In genomic region chr4:54568184-54568583, GRCh38 we compare ENCODE assay signal across 15 cellular contexts.
DNase-seq lines count a peak whose midpoint lies in the region; ATAC-seq, FAIRE-seq and TF ChIP-seq lines count a peak whose summit lies in the region.
"Had no signal": no experiment of that assay in that cellular context is flagged by ENCODE, and none has a peak within 500 bp of the region (broad histone marks: within the 10 kb centered on the region; RNA-seq: fewer than 3 reads in every experiment).

No MANE protein-coding gene starts in this region.

- no peak overlapping the region for H3K4me3 ChIP-seq in right atrium auricular region
- H3K4me3 ChIP-seq in gastroesophageal sphincter: no peak overlapping the region
- H3K4me3 ChIP-seq: cardiac muscle cell, lower lobe of right lung had no signal

- H3K9me3 ChIP-seq in right atrium auricular region (no peaks in the 10 kb centered on the region), gastroesophageal sphincter (no peaks in the 10 kb centered on the region)
- H3K9me3 ChIP-seq: lower lobe of right lung had no signal

- peaks cover 0 to 8% of the 10 kb centered on the region in 2 donors for H3K4me1 ChIP-seq in right atrium auricular region
- H3K4me1 ChIP-seq in gastroesophageal sphincter: peaks cover 0 to 13% (median 7%) of the 10 kb centered on the region in 3 donors
- H3K4me1 ChIP-seq: lower lobe of right lung had no signal

- DNase-seq in Right ventricle myocardium inferior (ENCODE audit: missing footprints): no peak
- DNase-seq in right atrium auricular region (ENCODE audit: low spot score): no peak
- peak; percentile 11 for DNase-seq in amniotic stem cell (lab: John Stamatoyannopoulos, UW)
- DNase-seq in urothelium cell line (ENCODE audit: low spot score): peak; percentile 83
- no peak for DNase-seq in DMS153 (lab: John Stamatoyannopoulos, UW)
- DNase-seq in NCI-H128 (lab: John Stamatoyannopoulos, UW; ENCODE audit: unreplicated experiment): no peak
- DNase-seq: lower lobe of right lung; occipital lobe; stimulated activated CD4-positive, alpha-beta T cell treated with anti-CD3 and anti-CD28 coated beads, Interleukin-1b, Interleukin-23, amount 100 ng/mL, for 48 hours had no signal

- 10 to 17% methylated on average over 2 of the region's 3 CpGs for WGBS in gastroesophageal sphincter (ENCODE audit: low coverage in 1 of 2), 2 donors

- H3K27ac ChIP-seq in right atrium auricular region (no peak overlapping the region), gastroesophageal sphincter (no peak overlapping the region)
- H3K27ac ChIP-seq: cardiac muscle cell, lower lobe of right lung had no signal

- peak; percentile 52 for ATAC-seq in Right ventricle myocardium inferior
- ATAC-seq in gastroesophageal sphincter: peak; percentile 28
- ATAC-seq in GM19452 (IDR thresholded peaks at IDR 0.05; ENCODE audit: unreplicated experiment): no peak
- ATAC-seq: lower lobe of right lung, Panc1 had no signal

- TF ChIP-seq POLR2A in gastroesophageal sphincter (IDR thresholded peaks at IDR 0.05): no peak

- H3K36me3 ChIP-seq in right atrium auricular region (no peaks in the 10 kb centered on the region), gastroesophageal sphincter (no peaks in the 10 kb centered on the region)
- H3K36me3 ChIP-seq: cardiac muscle cell, lower lobe of right lung had no signal

- intact Hi-C loops in Right ventricle myocardium inferior (cut with DNase I): no loop called here

- H3K27me3 ChIP-seq in right atrium auricular region (no peaks in the 10 kb centered on the region), gastroesophageal sphincter (no peaks in the 10 kb centered on the region)
- H3K27me3 ChIP-seq: cardiac muscle cell had no signal

- TF ChIP-seq CTCF in right atrium auricular region (IDR thresholded peaks at IDR 0.05): no peak
- TF ChIP-seq CTCF in gastroesophageal sphincter (IDR thresholded peaks at IDR 0.05): no peak

- no peak for TF ChIP-seq EP300 in gastroesophageal sphincter (IDR thresholded peaks at IDR 0.05)

- FAIRE-seq in urothelium cell line (lab: Jason Lieb, UNC): peak; percentile 93
- FAIRE-seq: A204.1, frontal cortex had no signal

Comparison
In these comparisons a context has a peak if more than half of its experiments do, and no peak if none do; other contexts are left out.
1. DNase-seq: peak in amniotic stem cell (single experiment) and urothelium cell line (single experiment); none in Right ventricle myocardium inferior (single experiment), right atrium auricular region (single experiment), DMS153 (single experiment) and NCI-H128 (single experiment).